In the genomic region with DNA sequence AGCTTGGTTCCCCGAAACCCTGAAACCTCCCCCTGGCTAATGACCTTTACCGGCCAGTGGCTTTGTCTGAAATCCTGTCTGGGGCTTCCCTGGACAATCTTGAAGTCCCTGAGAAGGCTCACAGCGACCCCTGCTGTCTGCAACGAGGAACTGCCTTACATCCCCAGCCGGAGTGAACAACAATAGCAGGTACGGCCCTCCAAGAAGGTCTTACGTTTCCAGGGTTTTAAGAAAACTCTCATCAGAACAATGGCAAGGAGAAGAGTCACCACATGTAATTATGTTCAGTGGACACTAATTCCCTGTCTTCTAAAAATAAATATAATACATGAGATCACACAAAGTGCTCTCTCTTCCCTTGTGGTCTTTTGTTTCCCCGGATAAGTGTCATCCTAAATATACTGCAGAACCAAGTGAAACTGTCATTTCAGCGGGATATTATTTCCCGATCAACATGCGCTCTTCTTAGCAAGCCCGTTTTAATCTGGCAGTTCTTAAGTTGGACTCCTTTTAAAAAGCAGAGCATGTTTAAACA, we compare ENCODE assay signal across 1 cellular context.
TF ChIP-seq lines count a peak whose summit lies in the region.

No MANE protein-coding gene starts in this region.

TF ChIP-seq in K562, 482 proteins besides CTCF, POLR2A, EP300 and RAD21 (continued from another document):
- TF ChIP-seq, protein P1, sequence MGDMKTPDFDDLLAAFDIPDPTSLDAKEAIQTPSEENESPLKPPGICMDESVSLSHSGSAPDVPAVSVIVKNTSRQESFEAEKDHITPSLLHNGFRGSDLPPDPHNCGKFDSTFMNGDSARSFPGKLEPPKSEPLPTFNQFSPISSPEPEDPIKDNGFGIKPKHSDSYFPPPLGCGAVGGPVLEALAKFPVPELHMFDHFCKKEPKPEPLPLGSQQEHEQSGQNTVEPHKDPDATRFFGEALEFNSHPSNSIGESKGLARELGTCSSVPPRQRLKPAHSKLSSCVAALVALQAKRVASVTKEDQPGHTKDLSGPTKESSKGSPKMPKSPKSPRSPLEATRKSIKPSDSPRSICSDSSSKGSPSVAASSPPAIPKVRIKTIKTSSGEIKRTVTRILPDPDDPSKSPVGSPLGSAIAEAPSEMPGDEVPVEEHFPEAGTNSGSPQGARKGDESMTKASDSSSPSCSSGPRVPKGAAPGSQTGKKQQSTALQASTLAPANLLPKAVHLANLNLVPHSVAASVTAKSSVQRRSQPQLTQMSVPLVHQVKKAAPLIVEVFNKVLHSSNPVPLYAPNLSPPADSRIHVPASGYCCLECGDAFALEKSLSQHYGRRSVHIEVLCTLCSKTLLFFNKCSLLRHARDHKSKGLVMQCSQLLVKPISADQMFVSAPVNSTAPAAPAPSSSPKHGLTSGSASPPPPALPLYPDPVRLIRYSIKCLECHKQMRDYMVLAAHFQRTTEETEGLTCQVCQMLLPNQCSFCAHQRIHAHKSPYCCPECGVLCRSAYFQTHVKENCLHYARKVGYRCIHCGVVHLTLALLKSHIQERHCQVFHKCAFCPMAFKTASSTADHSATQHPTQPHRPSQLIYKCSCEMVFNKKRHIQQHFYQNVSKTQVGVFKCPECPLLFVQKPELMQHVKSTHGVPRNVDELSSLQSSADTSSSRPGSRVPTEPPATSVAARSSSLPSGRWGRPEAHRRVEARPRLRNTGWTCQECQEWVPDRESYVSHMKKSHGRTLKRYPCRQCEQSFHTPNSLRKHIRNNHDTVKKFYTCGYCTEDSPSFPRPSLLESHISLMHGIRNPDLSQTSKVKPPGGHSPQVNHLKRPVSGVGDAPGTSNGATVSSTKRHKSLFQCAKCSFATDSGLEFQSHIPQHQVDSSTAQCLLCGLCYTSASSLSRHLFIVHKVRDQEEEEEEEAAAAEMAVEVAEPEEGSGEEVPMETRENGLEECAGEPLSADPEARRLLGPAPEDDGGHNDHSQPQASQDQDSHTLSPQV (IDR thresholded peaks at IDR 0.05): no peak
- no peak for TF ChIP-seq CSDE1 (IDR thresholded peaks at IDR 0.05)
- TF ChIP-seq ELF1 (tag; IDR thresholded peaks at IDR 0.05): no peak
- no peak for TF ChIP-seq BACH1 (tag; IDR thresholded peaks at IDR 0.05)
- TF ChIP-seq SMAD4 (CRISPR knock-in tag; conservative IDR thresholded peaks at IDR 0.05): 0 out of 2 replicates have a peak, but pooled peaks have one; percentile 34
- TF ChIP-seq CEBPG (CRISPR knock-in tag; IDR thresholded peaks at IDR 0.05): no peak
- no peak for TF ChIP-seq CEBPG (tag; conservative IDR thresholded peaks at IDR 0.05 in 1 of 2, IDR thresholded peaks at IDR 0.05 in 1 of 2)
- TF ChIP-seq ZNF785 (CRISPR knock-in tag; IDR thresholded peaks at IDR 0.05): no peak
- no peak for TF ChIP-seq CEBPB (tag; IDR thresholded peaks at IDR 0.05)
- TF ChIP-seq KLF16 (IDR thresholded peaks at IDR 0.05): peak; percentile 49; the same call in 1 of the 2 replicates
- TF ChIP-seq GABPB2 (CRISPR knock-in tag; conservative IDR thresholded peaks at IDR 0.05): no peak
- TF ChIP-seq, protein P2, sequence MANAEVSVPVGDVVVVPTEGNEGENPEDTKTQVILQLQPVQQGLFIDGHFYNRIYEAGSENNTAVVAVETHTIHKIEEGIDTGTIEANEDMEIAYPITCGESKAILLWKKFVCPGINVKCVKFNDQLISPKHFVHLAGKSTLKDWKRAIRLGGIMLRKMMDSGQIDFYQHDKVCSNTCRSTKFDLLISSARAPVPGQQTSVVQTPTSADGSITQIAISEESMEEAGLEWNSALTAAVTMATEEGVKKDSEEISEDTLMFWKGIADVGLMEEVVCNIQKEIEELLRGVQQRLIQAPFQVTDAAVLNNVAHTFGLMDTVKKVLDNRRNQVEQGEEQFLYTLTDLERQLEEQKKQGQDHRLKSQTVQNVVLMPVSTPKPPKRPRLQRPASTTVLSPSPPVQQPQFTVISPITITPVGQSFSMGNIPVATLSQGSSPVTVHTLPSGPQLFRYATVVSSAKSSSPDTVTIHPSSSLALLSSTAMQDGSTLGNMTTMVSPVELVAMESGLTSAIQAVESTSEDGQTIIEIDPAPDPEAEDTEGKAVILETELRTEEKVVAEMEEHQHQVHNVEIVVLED (CRISPR knock-in tag; IDR thresholded peaks at IDR 0.05): no peak
- TF ChIP-seq POLR2AphosphoS5 (IDR thresholded peaks at IDR 0.05; ENCODE audit: control insufficient read depth, insufficient read depth, low read depth, low read length): 0 out of 2 replicates have a peak, but pooled peaks have one; percentile 20
- TF ChIP-seq CC2D1A (IDR thresholded peaks at IDR 0.05): peak; percentile 18; the same call in 1 of the 2 replicates
- TF ChIP-seq SMC3 (conservative IDR thresholded peaks at IDR 0.05; ENCODE audit: insufficient read depth, low read depth, low read length): peak; percentile 87
- no peak for TF ChIP-seq TAF7 (tag; IDR thresholded peaks at IDR 0.05)
- TF ChIP-seq ZBTB17 (CRISPR knock-in tag; IDR thresholded peaks at IDR 0.05): no peak
- no peak for TF ChIP-seq ZNF23 (CRISPR knock-in tag; IDR thresholded peaks at IDR 0.05)
- no peak for TF ChIP-seq TFAM (CRISPR knock-in tag; conservative IDR thresholded peaks at IDR 0.05)
- no peak for TF ChIP-seq OTX1 (CRISPR knock-in tag; IDR thresholded peaks at IDR 0.05)
- TF ChIP-seq HDAC8 (tag; IDR thresholded peaks at IDR 0.05): no peak
- no peak for TF ChIP-seq RBM17 (IDR thresholded peaks at IDR 0.05; ENCODE audit: borderline replicate concordance, low read depth, low read length)
- TF ChIP-seq ARNT (IDR thresholded peaks at IDR 0.05): no peak
- peak; percentile 89; the same call in 1 of the 2 replicates for TF ChIP-seq STAG1 (CRISPR knock-in tag; IDR thresholded peaks at IDR 0.05; ENCODE audit: borderline replicate concordance)
- TF ChIP-seq RCOR1 (IDR thresholded peaks at IDR 0.05; ENCODE audit: borderline replicate concordance in 1 of 2, low read depth in 2 of 2, low read length in 2 of 2): peak in 1 of 2 experiments; percentile 29; a peak in 1 of 4 replicates
- TF ChIP-seq NEUROD1 (IDR thresholded peaks at IDR 0.05; ENCODE audit: borderline replicate concordance, low read depth, low read length, partially characterized antibody): peak; percentile 10
- TF ChIP-seq, protein P3, sequence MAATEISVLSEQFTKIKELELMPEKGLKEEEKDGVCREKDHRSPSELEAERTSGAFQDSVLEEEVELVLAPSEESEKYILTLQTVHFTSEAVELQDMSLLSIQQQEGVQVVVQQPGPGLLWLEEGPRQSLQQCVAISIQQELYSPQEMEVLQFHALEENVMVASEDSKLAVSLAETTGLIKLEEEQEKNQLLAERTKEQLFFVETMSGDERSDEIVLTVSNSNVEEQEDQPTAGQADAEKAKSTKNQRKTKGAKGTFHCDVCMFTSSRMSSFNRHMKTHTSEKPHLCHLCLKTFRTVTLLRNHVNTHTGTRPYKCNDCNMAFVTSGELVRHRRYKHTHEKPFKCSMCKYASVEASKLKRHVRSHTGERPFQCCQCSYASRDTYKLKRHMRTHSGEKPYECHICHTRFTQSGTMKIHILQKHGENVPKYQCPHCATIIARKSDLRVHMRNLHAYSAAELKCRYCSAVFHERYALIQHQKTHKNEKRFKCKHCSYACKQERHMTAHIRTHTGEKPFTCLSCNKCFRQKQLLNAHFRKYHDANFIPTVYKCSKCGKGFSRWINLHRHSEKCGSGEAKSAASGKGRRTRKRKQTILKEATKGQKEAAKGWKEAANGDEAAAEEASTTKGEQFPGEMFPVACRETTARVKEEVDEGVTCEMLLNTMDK (IDR thresholded peaks at IDR 0.05; ENCODE audit: borderline replicate concordance, insufficient read depth, low read depth, low read length, poor library complexity, severe bottlenecking): peak; percentile 19
- TF ChIP-seq, protein P4, sequence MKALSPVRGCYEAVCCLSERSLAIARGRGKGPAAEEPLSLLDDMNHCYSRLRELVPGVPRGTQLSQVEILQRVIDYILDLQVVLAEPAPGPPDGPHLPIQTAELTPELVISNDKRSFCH (CRISPR knock-in tag; IDR thresholded peaks at IDR 0.05): no peak
- TF ChIP-seq, protein P4 (tag; IDR thresholded peaks at IDR 0.05): 0 out of 2 replicates have a peak, but pooled peaks have one; percentile 57
- TF ChIP-seq, protein P5, sequence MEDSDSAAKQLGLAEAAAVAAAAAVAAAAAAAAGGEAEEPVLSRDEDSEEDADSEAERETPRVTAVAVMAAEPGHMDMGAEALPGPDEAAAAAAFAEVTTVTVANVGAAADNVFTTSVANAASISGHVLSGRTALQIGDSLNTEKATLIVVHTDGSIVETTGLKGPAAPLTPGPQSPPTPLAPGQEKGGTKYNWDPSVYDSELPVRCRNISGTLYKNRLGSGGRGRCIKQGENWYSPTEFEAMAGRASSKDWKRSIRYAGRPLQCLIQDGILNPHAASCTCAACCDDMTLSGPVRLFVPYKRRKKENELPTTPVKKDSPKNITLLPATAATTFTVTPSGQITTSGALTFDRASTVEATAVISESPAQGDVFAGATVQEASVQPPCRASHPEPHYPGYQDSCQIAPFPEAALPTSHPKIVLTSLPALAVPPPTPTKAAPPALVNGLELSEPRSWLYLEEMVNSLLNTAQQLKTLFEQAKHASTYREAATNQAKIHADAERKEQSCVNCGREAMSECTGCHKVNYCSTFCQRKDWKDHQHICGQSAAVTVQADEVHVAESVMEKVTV (CRISPR knock-in tag; IDR thresholded peaks at IDR 0.05): peak; percentile 89
- TF ChIP-seq FOS (IDR thresholded peaks at IDR 0.05; ENCODE audit: extremely low read depth, insufficient read length): no peak
- TF ChIP-seq MAFG (tag; conservative IDR thresholded peaks at IDR 0.05): no peak
- TF ChIP-seq RB1 (IDR thresholded peaks at IDR 0.05; ENCODE audit: low read depth): 0 out of 2 replicates have a peak, but pooled peaks have one; percentile 28
TF ChIP-seq in K562: peak in this region for 12.
